In the genomic region with DNA sequence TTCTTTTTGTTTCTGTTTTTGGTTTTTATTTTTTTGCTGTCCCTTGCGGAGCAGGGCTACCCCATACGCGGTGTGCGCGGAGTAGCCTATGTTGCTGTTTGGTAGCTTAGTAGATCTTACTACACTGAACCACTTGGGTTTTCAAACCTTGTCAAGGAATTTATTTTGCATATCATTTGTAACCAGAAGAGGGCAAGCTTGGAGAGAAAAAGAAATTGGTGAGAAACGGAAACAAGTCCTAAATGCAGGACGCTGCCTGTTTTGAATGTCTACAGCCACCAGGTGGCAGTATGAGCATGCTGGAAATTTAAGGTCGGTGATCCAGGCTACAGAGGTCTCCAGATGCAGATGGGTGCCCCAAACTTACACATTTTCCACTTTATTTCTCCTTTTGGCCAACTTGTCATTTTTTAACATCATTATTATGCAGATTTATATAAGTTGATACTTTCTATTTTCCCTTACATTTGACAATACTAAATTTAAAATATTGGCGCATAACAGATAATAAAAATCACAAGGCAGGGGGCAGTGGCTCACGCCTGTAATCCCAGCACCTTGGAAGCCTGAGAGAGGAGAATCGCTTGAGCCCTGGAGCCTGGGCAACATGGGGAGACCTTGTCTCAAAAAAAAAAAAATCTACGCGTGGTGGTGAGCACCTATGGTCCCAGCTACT, we compare ENCODE assay signal across 1 cellular context.
TF ChIP-seq lines count a peak whose summit lies in the region.

No MANE protein-coding gene starts in this region.

TF ChIP-seq in GM23338, 12 proteins besides CTCF, POLR2A, EP300 and RAD21 (continued from another document):
- TF ChIP-seq, protein P1, sequence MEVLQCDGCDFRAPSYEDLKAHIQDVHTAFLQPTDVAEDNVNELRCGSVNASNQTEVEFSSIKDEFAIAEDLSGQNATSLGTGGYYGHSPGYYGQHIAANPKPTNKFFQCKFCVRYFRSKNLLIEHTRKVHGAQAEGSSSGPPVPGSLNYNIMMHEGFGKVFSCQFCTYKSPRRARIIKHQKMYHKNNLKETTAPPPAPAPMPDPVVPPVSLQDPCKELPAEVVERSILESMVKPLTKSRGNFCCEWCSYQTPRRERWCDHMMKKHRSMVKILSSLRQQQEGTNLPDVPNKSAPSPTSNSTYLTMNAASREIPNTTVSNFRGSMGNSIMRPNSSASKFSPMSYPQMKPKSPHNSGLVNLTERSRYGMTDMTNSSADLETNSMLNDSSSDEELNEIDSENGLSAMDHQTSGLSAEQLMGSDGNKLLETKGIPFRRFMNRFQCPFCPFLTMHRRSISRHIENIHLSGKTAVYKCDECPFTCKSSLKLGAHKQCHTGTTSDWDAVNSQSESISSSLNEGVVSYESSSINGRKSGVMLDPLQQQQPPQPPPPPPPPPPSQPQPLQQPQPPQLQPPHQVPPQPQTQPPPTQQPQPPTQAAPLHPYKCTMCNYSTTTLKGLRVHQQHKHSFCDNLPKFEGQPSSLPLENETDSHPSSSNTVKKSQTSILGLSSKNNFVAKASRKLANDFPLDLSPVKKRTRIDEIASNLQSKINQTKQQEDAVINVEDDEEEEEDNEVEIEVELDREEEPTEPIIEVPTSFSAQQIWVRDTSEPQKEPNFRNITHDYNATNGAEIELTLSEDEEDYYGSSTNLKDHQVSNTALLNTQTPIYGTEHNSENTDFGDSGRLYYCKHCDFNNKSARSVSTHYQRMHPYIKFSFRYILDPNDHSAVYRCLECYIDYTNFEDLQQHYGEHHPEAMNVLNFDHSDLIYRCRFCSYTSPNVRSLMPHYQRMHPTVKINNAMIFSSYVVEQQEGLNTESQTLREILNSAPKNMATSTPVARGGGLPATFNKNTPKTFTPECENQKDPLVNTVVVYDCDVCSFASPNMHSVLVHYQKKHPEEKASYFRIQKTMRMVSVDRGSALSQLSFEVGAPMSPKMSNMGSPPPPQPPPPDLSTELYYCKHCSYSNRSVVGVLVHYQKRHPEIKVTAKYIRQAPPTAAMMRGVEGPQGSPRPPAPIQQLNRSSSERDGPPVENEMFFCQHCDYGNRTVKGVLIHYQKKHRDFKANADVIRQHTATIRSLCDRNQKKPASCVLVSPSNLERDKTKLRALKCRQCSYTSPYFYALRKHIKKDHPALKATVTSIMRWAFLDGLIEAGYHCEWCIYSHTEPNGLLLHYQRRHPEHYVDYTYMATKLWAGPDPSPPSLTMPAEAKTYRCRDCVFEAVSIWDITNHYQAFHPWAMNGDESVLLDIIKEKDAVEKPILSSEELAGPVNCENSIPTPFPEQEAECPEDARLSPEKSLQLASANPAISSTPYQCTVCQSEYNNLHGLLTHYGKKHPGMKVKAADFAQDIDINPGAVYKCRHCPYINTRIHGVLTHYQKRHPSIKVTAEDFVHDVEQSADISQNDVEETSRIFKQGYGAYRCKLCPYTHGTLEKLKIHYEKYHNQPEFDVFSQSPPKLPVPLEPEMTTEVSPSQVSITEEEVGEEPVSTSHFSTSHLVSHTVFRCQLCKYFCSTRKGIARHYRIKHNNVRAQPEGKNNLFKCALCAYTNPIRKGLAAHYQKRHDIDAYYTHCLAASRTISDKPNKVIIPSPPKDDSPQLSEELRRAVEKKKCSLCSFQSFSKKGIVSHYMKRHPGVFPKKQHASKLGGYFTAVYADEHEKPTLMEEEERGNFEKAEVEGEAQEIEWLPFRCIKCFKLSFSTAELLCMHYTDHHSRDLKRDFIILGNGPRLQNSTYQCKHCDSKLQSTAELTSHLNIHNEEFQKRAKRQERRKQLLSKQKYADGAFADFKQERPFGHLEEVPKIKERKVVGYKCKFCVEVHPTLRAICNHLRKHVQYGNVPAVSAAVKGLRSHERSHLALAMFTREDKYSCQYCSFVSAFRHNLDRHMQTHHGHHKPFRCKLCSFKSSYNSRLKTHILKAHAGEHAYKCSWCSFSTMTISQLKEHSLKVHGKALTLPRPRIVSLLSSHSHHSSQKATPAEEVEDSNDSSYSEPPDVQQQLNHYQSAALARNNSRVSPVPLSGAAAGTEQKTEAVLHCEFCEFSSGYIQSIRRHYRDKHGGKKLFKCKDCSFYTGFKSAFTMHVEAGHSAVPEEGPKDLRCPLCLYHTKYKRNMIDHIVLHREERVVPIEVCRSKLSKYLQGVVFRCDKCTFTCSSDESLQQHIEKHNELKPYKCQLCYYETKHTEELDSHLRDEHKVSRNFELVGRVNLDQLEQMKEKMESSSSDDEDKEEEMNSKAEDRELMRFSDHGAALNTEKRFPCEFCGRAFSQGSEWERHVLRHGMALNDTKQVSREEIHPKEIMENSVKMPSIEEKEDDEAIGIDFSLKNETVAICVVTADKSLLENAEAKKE (CRISPR knock-in tag; IDR thresholded peaks at IDR 0.05), result no peak
- TF ChIP-seq CREB1 (CRISPR knock-in tag; IDR thresholded peaks at IDR 0.05; ENCODE audit: low read depth), result no peak
